1 cellular context compared by ENCODE assay signal in genomic region chr7:78019457-78020130, GRCh38.
TF ChIP-seq lines count a peak whose summit lies in the region.

No MANE protein-coding gene starts in this region.

TF ChIP-seq in HepG2, 621 proteins besides CTCF, POLR2A, EP300 and RAD21 (continued from another document):
- TF ChIP-seq GLI4 (CRISPR knock-in tag; IDR thresholded peaks at IDR 0.05; ENCODE audit: borderline replicate concordance) (no peak), ZNF547 (CRISPR knock-in tag; IDR thresholded peaks at IDR 0.05) (0 out of 2 replicates have a peak, but pooled peaks have one; percentile 41), ZBTB44 (CRISPR knock-in tag; IDR thresholded peaks at IDR 0.05) (no peak), ZNF263 (CRISPR knock-in tag; IDR thresholded peaks at IDR 0.05) (0 out of 2 replicates have a peak, but pooled peaks have one; percentile 13), ZFX (CRISPR knock-in tag; IDR thresholded peaks at IDR 0.05; ENCODE audit: low read depth) (peak; percentile 70; the same call in 1 of the 2 replicates), IKZF1 (IDR thresholded peaks at IDR 0.05) (no peak), SALL1 (CRISPR knock-in tag; IDR thresholded peaks at IDR 0.05) (0 out of 2 replicates have a peak, but pooled peaks have one; percentile 18), ZBTB43 (CRISPR knock-in tag; conservative IDR thresholded peaks at IDR 0.05) (no peak), GPN1 (CRISPR knock-in tag; IDR thresholded peaks at IDR 0.05; ENCODE audit: borderline replicate concordance) (no peak), THRA (CRISPR knock-in tag; IDR thresholded peaks at IDR 0.05; ENCODE audit: borderline replicate concordance) (0 out of 2 replicates have a peak, but pooled peaks have one; percentile 14), MEIS2 (CRISPR knock-in tag; IDR thresholded peaks at IDR 0.05) (no peak), KDM2A (CRISPR knock-in tag; IDR thresholded peaks at IDR 0.05; ENCODE audit: borderline replicate concordance, low read depth) (0 out of 2 replicates have a peak, but pooled peaks have one; percentile 45), ZNF788 (CRISPR knock-in tag; IDR thresholded peaks at IDR 0.05; ENCODE audit: borderline replicate concordance) (no peak), ZSCAN29 (CRISPR knock-in tag; conservative IDR thresholded peaks at IDR 0.05) (no peak), MLXIP (CRISPR knock-in tag; IDR thresholded peaks at IDR 0.05; ENCODE audit: borderline replicate concordance) (no peak), ZNF841 (CRISPR knock-in tag; IDR thresholded peaks at IDR 0.05; ENCODE audit: borderline replicate concordance) (no peak), HDAC1 (CRISPR knock-in tag; IDR thresholded peaks at IDR 0.05) (peak; percentile 29; the same call in 1 of the 2 replicates)
- TF ChIP-seq, protein P1, sequence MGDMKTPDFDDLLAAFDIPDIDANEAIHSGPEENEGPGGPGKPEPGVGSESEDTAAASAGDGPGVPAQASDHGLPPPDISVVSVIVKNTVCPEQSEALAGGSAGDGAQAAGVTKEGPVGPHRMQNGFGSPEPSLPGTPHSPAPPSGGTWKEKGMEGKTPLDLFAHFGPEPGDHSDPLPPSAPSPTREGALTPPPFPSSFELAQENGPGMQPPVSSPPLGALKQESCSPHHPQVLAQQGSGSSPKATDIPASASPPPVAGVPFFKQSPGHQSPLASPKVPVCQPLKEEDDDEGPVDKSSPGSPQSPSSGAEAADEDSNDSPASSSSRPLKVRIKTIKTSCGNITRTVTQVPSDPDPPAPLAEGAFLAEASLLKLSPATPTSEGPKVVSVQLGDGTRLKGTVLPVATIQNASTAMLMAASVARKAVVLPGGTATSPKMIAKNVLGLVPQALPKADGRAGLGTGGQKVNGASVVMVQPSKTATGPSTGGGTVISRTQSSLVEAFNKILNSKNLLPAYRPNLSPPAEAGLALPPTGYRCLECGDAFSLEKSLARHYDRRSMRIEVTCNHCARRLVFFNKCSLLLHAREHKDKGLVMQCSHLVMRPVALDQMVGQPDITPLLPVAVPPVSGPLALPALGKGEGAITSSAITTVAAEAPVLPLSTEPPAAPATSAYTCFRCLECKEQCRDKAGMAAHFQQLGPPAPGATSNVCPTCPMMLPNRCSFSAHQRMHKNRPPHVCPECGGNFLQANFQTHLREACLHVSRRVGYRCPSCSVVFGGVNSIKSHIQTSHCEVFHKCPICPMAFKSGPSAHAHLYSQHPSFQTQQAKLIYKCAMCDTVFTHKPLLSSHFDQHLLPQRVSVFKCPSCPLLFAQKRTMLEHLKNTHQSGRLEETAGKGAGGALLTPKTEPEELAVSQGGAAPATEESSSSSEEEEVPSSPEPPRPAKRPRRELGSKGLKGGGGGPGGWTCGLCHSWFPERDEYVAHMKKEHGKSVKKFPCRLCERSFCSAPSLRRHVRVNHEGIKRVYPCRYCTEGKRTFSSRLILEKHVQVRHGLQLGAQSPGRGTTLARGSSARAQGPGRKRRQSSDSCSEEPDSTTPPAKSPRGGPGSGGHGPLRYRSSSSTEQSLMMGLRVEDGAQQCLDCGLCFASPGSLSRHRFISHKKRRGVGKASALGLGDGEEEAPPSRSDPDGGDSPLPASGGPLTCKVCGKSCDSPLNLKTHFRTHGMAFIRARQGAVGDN (CRISPR knock-in tag; IDR thresholded peaks at IDR 0.05) = peak; percentile 66
- TF ChIP-seq, protein P2, sequence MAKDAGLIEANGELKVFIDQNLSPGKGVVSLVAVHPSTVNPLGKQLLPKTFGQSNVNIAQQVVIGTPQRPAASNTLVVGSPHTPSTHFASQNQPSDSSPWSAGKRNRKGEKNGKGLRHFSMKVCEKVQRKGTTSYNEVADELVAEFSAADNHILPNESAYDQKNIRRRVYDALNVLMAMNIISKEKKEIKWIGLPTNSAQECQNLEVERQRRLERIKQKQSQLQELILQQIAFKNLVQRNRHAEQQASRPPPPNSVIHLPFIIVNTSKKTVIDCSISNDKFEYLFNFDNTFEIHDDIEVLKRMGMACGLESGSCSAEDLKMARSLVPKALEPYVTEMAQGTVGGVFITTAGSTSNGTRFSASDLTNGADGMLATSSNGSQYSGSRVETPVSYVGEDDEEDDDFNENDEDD (CRISPR knock-in tag; IDR thresholded peaks at IDR 0.05; ENCODE audit: borderline replicate concordance) = peak; percentile 51; the same call in 1 of the 2 replicates
- TF ChIP-seq, protein P3, sequence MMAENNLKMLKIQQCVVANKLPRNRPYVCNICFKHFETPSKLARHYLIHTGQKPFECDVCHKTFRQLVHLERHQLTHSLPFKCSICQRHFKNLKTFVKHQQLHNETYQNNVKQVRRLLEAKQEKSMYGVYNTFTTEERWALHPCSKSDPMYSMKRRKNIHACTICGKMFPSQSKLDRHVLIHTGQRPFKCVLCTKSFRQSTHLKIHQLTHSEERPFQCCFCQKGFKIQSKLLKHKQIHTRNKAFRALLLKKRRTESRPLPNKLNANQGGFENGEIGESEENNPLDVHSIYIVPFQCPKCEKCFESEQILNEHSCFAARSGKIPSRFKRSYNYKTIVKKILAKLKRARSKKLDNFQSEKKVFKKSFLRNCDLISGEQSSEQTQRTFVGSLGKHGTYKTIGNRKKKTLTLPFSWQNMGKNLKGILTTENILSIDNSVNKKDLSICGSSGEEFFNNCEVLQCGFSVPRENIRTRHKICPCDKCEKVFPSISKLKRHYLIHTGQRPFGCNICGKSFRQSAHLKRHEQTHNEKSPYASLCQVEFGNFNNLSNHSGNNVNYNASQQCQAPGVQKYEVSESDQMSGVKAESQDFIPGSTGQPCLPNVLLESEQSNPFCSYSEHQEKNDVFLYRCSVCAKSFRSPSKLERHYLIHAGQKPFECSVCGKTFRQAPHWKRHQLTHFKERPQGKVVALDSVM (CRISPR knock-in tag; IDR thresholded peaks at IDR 0.05) = 0 out of 2 replicates have a peak, but pooled peaks have one; percentile 12
- TF ChIP-seq, protein P4, sequence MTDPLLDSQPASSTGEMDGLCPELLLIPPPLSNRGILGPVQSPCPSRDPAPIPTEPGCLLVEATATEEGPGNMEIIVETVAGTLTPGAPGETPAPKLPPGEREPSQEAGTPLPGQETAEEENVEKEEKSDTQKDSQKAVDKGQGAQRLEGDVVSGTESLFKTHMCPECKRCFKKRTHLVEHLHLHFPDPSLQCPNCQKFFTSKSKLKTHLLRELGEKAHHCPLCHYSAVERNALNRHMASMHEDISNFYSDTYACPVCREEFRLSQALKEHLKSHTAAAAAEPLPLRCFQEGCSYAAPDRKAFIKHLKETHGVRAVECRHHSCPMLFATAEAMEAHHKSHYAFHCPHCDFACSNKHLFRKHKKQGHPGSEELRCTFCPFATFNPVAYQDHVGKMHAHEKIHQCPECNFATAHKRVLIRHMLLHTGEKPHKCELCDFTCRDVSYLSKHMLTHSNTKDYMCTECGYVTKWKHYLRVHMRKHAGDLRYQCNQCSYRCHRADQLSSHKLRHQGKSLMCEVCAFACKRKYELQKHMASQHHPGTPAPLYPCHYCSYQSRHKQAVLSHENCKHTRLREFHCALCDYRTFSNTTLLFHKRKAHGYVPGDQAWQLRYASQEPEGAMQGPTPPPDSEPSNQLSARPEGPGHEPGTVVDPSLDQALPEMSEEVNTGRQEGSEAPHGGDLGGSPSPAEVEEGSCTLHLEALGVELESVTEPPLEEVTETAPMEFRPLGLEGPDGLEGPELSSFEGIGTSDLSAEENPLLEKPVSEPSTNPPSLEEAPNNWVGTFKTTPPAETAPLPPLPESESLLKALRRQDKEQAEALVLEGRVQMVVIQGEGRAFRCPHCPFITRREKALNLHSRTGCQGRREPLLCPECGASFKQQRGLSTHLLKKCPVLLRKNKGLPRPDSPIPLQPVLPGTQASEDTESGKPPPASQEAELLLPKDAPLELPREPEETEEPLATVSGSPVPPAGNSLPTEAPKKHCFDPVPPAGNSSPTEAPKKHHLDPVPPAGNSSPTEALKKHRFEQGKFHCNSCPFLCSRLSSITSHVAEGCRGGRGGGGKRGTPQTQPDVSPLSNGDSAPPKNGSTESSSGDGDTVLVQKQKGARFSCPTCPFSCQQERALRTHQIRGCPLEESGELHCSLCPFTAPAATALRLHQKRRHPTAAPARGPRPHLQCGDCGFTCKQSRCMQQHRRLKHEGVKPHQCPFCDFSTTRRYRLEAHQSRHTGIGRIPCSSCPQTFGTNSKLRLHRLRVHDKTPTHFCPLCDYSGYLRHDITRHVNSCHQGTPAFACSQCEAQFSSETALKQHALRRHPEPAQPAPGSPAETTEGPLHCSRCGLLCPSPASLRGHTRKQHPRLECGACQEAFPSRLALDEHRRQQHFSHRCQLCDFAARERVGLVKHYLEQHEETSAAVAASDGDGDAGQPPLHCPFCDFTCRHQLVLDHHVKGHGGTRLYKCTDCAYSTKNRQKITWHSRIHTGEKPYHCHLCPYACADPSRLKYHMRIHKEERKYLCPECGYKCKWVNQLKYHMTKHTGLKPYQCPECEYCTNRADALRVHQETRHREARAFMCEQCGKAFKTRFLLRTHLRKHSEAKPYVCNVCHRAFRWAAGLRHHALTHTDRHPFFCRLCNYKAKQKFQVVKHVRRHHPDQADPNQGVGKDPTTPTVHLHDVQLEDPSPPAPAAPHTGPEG (CRISPR knock-in tag; IDR thresholded peaks at IDR 0.05) = 0 out of 2 replicates have a peak, but pooled peaks have one; percentile 45
